In the genomic region with DNA sequence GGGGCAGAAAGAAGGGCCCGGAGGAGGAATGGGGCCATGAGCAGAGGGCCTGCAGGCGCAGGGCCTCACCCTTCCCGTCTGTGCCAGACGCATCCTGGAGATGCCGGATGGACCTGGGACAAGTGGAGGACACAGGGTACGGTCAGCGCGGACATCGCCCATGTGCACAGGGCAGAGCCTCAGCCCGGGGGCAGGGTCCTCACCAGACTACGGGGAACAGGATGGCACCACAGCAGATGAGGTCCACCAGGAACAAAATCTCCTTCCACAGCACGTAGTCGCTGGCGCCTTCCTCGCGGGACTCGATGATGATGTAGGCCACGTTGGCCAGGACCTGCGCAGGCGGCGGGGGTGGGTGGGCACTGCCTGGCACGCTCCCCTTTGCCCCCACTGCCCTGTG, we compare ENCODE assay signal across 17 cellular contexts. TPM values are rescaled to one million over a fixed set of nuclear protein-coding genes. Genes with fewer than 3 reads are reported as not detected.
DNase-seq lines count a peak whose midpoint lies in the region; ATAC-seq and TF ChIP-seq lines count a peak whose summit lies in the region.
"Had no signal": no experiment of that assay in that cellular context is flagged by ENCODE, and none has a peak within 500 bp of the region (broad histone marks: within the 10 kb centered on the region; RNA-seq: fewer than 3 reads in every experiment).

No MANE protein-coding gene starts in this region.

- intact Hi-C loops in left ventricle myocardium superior (cut with micrococcal nuclease) (no loop called here), IMR-90 (cut with micrococcal nuclease) (loop anchor here (10.0 kb wide), 1 partner anchor 333 kb away; a partner anchor contains a TSS), right lobe of liver (cut with DNase I) (loop anchor here in 1 of 2 donors (10.0 kb wide), 1 partner anchor 133 kb away; no protein-coding TSS in a partner anchor)

- TF ChIP-seq POLR2A in IMR-90 (IDR thresholded peaks at IDR 0.05; ENCODE audit: low read depth, low read length), result no peak
- TF ChIP-seq POLR2A in right lobe of liver (IDR thresholded peaks at IDR 0.05), result no peak

- no TSS peak for BruUV-seq in IMR-90 (replicated peaks; lab: Mats Ljungman, UMichigan)

- no peak overlapping the region for H3K23ac ChIP-seq in IMR-90 (ENCODE audit: low read depth, low read length)

- no peak overlapping the region for H3K18ac ChIP-seq in IMR-90 (ENCODE audit: low read depth, low read length)

- H2BK120ac ChIP-seq in IMR-90 (ENCODE audit: low read depth, low read length), result no peak overlapping the region

- peaks cover 7% of the 10 kb centered on the region for H3K79me2 ChIP-seq in osteoblast (ENCODE audit: insufficient read depth, low read length)

- H3K56ac ChIP-seq in IMR-90 (ENCODE audit: extremely low read depth, insufficient read depth, low read length), result no peak overlapping the region

- H2BK5ac ChIP-seq in IMR-90 (ENCODE audit: low read depth, low read length, poor library complexity, severe bottlenecking), result no peak overlapping the region

- POLR2A ChIA-PET in IMR-90 (lab: Charles Lee; ENCODE audit: unreplicated experiment), result no interaction called here

- H3K36me3 ChIP-seq in right atrium auricular region (peaks cover 17% of the 10 kb centered on the region), IMR-90 (ENCODE audit: control insufficient read depth, insufficient read depth, low read length) (peaks cover 11% of the 10 kb centered on the region; the same call in 1 of the 2 replicates), right lobe of liver (peaks cover 0 to 6% (median 0%) of the 10 kb centered on the region in 4 donors), osteoblast (ENCODE audit: insufficient read depth, low read length) (no peaks in the 10 kb centered on the region)
- H3K36me3 ChIP-seq: BE2C had no signal

- H3K4me2 ChIP-seq in IMR-90 (ENCODE audit: low read depth, low read length), result no peak overlapping the region
- no peak overlapping the region for H3K4me2 ChIP-seq in osteoblast (ENCODE audit: insufficient read depth, low read length)

- H2BK15ac ChIP-seq in IMR-90 (ENCODE audit: low read depth, low read length), result no peak overlapping the region

- no peak overlapping the region for H2AK5ac ChIP-seq in IMR-90 (ENCODE audit: low read depth, low read length)

- H3K79me1 ChIP-seq in IMR-90 (ENCODE audit: low read depth in 1 of 2, low read length in 2 of 2), result peaks cover 0 to 24% of the 10 kb centered on the region in 2 experiments; a peak in 3 of 4 replicates

- in situ Hi-C loops in IMR-90 (cut with MboI; ENCODE audit: low sequenced_read_pairs) (loop anchor here (10.0 kb wide), 2 partner anchors 133 to 217 kb away; no protein-coding TSS in a partner anchor), ACHN (cut with HindIII; ENCODE audit: low pct_ligation_motif_present, low pct_unique_long_range_greater_than_20kb, low sequenced_read_pairs) (no loop called here), KBM-7 (cut with MboI; ENCODE audit: low pct_unique_long_range_greater_than_20kb, low sequenced_read_pairs) (no loop called here)

- ATAC-seq in left ventricle myocardium superior, result no peak
- no peak for ATAC-seq in IMR-90 (ENCODE audit: low read depth)
- ATAC-seq in right lobe of liver, result no peak
- no peak for ATAC-seq in HG03378 (IDR thresholded peaks at IDR 0.05; ENCODE audit: unreplicated experiment)

- H4K91ac ChIP-seq in IMR-90 (ENCODE audit: insufficient read depth, low read depth, low read length), result no peak overlapping the region

- peaks cover 0 to 14% of the 10 kb centered on the region in 2 donors for H3K4me1 ChIP-seq in right atrium auricular region
- 0 out of 2 replicates have a peak, but pooled peaks cover 1% of the 10 kb centered on the region for H3K4me1 ChIP-seq in IMR-90 (ENCODE audit: control insufficient read depth, insufficient read depth, low read length)
- H3K4me1 ChIP-seq in right lobe of liver, result peaks cover 0 to 32% (median 15%) of the 10 kb centered on the region in 4 donors
- peaks cover 10% of the 10 kb centered on the region for H3K4me1 ChIP-seq in osteoblast (ENCODE audit: insufficient read depth, low read length)
- H3K4me1 ChIP-seq: BE2C had no signal

- H3K27ac ChIP-seq in right atrium auricular region (no peak overlapping the region), IMR-90 (ENCODE audit: insufficient read depth, low read length) (no peak overlapping the region), right lobe of liver (no peak overlapping the region), osteoblast (ENCODE audit: low read depth, low read length) (no peak overlapping the region)
- H3K27ac ChIP-seq: C4-2B, GM23248 had no signal

- no peak overlapping the region for H3K4me3 ChIP-seq in right atrium auricular region
- no peak overlapping the region for H3K4me3 ChIP-seq in IMR-90 (ENCODE audit: insufficient read depth, low read depth, low read length)
- no peak overlapping the region for H3K4me3 ChIP-seq in right lobe of liver
- no peak overlapping the region for H3K4me3 ChIP-seq in osteoblast (ENCODE audit: insufficient read depth, low read length)
- H3K4me3 ChIP-seq: GM23248 had no signal

- H4K8ac ChIP-seq in IMR-90 (ENCODE audit: low read depth in 2 of 2, low read length in 2 of 2), result no peak overlapping the region

- no peak overlapping the region for H2BK20ac ChIP-seq in IMR-90 (ENCODE audit: low read depth, low read length)

- no peak overlapping the region for H2AFZ ChIP-seq in IMR-90 (replicated peaks; ENCODE audit: low read length, poor library complexity)
- no peak overlapping the region for H2AFZ ChIP-seq in osteoblast (ENCODE audit: low read length)
- H2AFZ ChIP-seq: GM23248 had no signal

- DNase-seq in left ventricle myocardium superior (peak; percentile 24), right atrium auricular region (ENCODE audit: low spot score) (no peak), IMR-90 (no peak), right lobe of liver (peak in 2 of 3 donors; percentile 37 to 55), osteoblast (ENCODE audit: insufficient read length, low spot score, missing footprints) (peak; percentile 39), ACHN (no peak), KBM-7 (no peak)
- DNase-seq: BE2C; CD4-positive, alpha-beta memory T cell; COR-L47; DMS153; DMS79 treated with DMSO at 0.1 percent for 48 hours; EL; GM23248 had no signal

- no peaks in the 10 kb centered on the region for H4K20me1 ChIP-seq in IMR-90 (ENCODE audit: insufficient read depth, low read length)
- H4K20me1 ChIP-seq in osteoblast (ENCODE audit: insufficient read depth, low read length), result no peaks in the 10 kb centered on the region

- H3K9me1 ChIP-seq in IMR-90 (ENCODE audit: insufficient read depth, low read length), result peaks cover 3% of the 10 kb centered on the region; the same call in 1 of the 2 replicates

- WGBS in IMR-90 (ENCODE audit: extremely low coverage in 2 of 2, insufficient read length in 1 of 2), 2 experiments, result 97% methylated on average over 20 of the region's 22 CpGs; no CpG with 5 or more reads in 1 of the 2 experiments
- 88% methylated on average over 4 of the region's 22 CpGs for WGBS in right lobe of liver (ENCODE audit: insufficient coverage, low coverage, low lambda C conversion rate, missing lambda C conversion rate)

- H3K27me3 ChIP-seq in right atrium auricular region, result no peaks in the 10 kb centered on the region
- no peaks in the 10 kb centered on the region for H3K27me3 ChIP-seq in IMR-90 (ENCODE audit: control insufficient read depth, insufficient read depth, low read length)
- no peaks in the 10 kb centered on the region for H3K27me3 ChIP-seq in right lobe of liver
- H3K27me3 ChIP-seq in osteoblast (ENCODE audit: insufficient read depth, low read length), result no peaks in the 10 kb centered on the region
- H3K27me3 ChIP-seq: BE2C had no signal

- TF ChIP-seq RAD21 in IMR-90 (IDR thresholded peaks at IDR 0.05; ENCODE audit: low read length), result no peak

- H3K14ac ChIP-seq in IMR-90 (replicated peaks; ENCODE audit: low read depth, low read length), result no peak overlapping the region

- CTCF ChIA-PET in IMR-90 (lab: Yijun Ruan, JAX), result no interaction called here

- H3K9me3 ChIP-seq in right atrium auricular region (no peaks in the 10 kb centered on the region), IMR-90 (ENCODE audit: control insufficient read depth, insufficient read depth, low read length) (no peaks in the 10 kb centered on the region), right lobe of liver (no peaks in the 10 kb centered on the region), osteoblast (ENCODE audit: low read depth, low read length) (no peaks in the 10 kb centered on the region)
- H3K9me3 ChIP-seq: BE2C had no signal

- no peak overlapping the region for H4K5ac ChIP-seq in IMR-90 (ENCODE audit: low read depth, low read length)

- peak overlapping the region; percentile 61 for H2AK9ac ChIP-seq in IMR-90 (replicated peaks; ENCODE audit: low read depth, low read length, poor library complexity)

- TF ChIP-seq CTCF in right atrium auricular region (IDR thresholded peaks at IDR 0.05) (no peak), IMR-90 (conservative IDR thresholded peaks at IDR 0.05; ENCODE audit: low read depth, low read length) (no peak), right lobe of liver (IDR thresholded peaks at IDR 0.05) (no peak), osteoblast (IDR thresholded peaks at IDR 0.05; ENCODE audit: extremely low read depth, low read depth, low read length) (no peak)

- H3K9ac ChIP-seq in IMR-90 (ENCODE audit: low read depth, low read length), result no peak overlapping the region
- H3K9ac ChIP-seq: GM23248 had no signal

- no peak overlapping the region for H3K4ac ChIP-seq in IMR-90 (ENCODE audit: low read depth, low read length)

- dilution Hi-C loops in IMR-90 (cut with HindIII; ENCODE audit: low sequenced_read_pairs, unreplicated experiment), result no loop called here

RNA-seq across cellular contexts. Expression of a gene that starts 5.6 kb away (rescaled TPM):
- total RNA-seq in left ventricle myocardium superior (28.1 TPM), right atrium auricular region (10 to 100 TPM; 40.3 to 41.3 TPM), IMR-90 (2012; rRNA removed) (17.5 and 28.0 TPM in 2 replicates), right lobe of liver (10 to 100 TPM; 22.3 to 53.0 (median 41.3) TPM), osteoblast (42.3 and 52.2 TPM in 2 replicates)
- polyA plus RNA-seq in IMR-90 (2012; rRNA removed), result 38.9 and 44.2 TPM in 2 replicates
- polyA plus RNA-seq in IMR-90 (2012; cell fraction: cytosol; rRNA removed), result 31.9 and 52.0 TPM in 2 replicates
- 107 and 192 TPM in 2 replicates for polyA plus RNA-seq in IMR-90 (2012; cell fraction: nucleus; rRNA removed; ENCODE audit: low replicate concordance)

RNA-seq across cellular contexts. Expression of a gene that starts 7.7 kb away (rescaled TPM):
- total RNA-seq in left ventricle myocardium superior (151 TPM), right atrium auricular region (10 to 100 TPM; 39.6 to 65.3 TPM), IMR-90 (2012; rRNA removed) (32.8 and 39.1 TPM in 2 replicates), right lobe of liver (10 to 100 TPM in 2 of 6 experiments, 1 to 10 TPM in 4; 7.5 to 14.9 (median 9.3) TPM), osteoblast (32.4 and 36.2 TPM in 2 replicates)
- 47.0 and 50.7 TPM in 2 replicates for polyA plus RNA-seq in IMR-90 (2012; rRNA removed)
- polyA plus RNA-seq in IMR-90 (2012; cell fraction: cytosol; rRNA removed), result 36.1 and 37.6 TPM in 2 replicates
- 167 and 251 TPM in 2 replicates for polyA plus RNA-seq in IMR-90 (2012; cell fraction: nucleus; rRNA removed; ENCODE audit: low replicate concordance)

RNA-seq across cellular contexts. Expression of a gene that starts 11.4 kb away (rescaled TPM):
- total RNA-seq in left ventricle myocardium superior (398 TPM), right atrium auricular region (1,000 to 10,000 TPM in 1 of 2 donors, 100 to 1,000 TPM in 1; 419 to 1,709 TPM), IMR-90 (2012; rRNA removed) (0.28 TPM in 1 of 2 replicates, not detected in the other), right lobe of liver (over 10,000 TPM; 10,569 to 17,502 (median 15,749) TPM), osteoblast (5.0 and 14.1 TPM in 2 replicates)
- 0.36 and 0.53 TPM in 2 replicates for polyA plus RNA-seq in IMR-90 (2012; rRNA removed)
- 0.08 and 0.47 TPM in 2 replicates for polyA plus RNA-seq in IMR-90 (2012; cell fraction: cytosol; rRNA removed)
- polyA plus RNA-seq in IMR-90 (2012; cell fraction: nucleus; rRNA removed; ENCODE audit: low replicate concordance), result 0.40 and 0.99 TPM in 2 replicates
- polyA plus RNA-seq: CD4-positive, alpha-beta memory T cell had no signal

RNA-seq across cellular contexts. Expression of a gene that starts 35.4 kb away (rescaled TPM):
- total RNA-seq in left ventricle myocardium superior, result 0.15 TPM
- total RNA-seq in right atrium auricular region, result not detected
- total RNA-seq in IMR-90 (2012; rRNA removed), result under 0.01 TPM in 1 of 2 replicates, not detected in the other
- 0.09 TPM in 2 replicates for polyA plus RNA-seq in IMR-90 (2012; rRNA removed)
- polyA plus RNA-seq in IMR-90 (2012; cell fraction: cytosol; rRNA removed), result 0.03 TPM in 1 of 2 replicates, not detected in the other
- 0.15 and 0.17 TPM in 2 replicates for polyA plus RNA-seq in IMR-90 (2012; cell fraction: nucleus; rRNA removed; ENCODE audit: low replicate concordance)
- 1 to 10 TPM in 4 of 6 experiments, under 1 TPM in 2; 0.72 to 2.3 (median 1.3) TPM for total RNA-seq in right lobe of liver
- total RNA-seq in osteoblast, result not detected in 2 replicates
- total RNA-seq: GM23248 had no signal
- polyA plus RNA-seq: AG04450, GM23248 had no signal

RNA-seq across cellular contexts. Expression of a gene that starts 40.7 kb away (rescaled TPM):
- 2.6 TPM for total RNA-seq in left ventricle myocardium superior
- 1 to 10 TPM in 1 of 2 donors, under 1 TPM in 1; 0.52 to 1.4 TPM for total RNA-seq in right atrium auricular region
- not detected in 2 replicates for total RNA-seq in IMR-90 (2012; rRNA removed)
- polyA plus RNA-seq in IMR-90 (2012; rRNA removed), result not detected in 2 replicates
- not detected in 2 replicates for polyA plus RNA-seq in IMR-90 (2012; cell fraction: cytosol; rRNA removed)
- polyA plus RNA-seq in IMR-90 (2012; cell fraction: nucleus; rRNA removed; ENCODE audit: low replicate concordance), result not detected in 2 replicates
- total RNA-seq in right lobe of liver, result 1 to 10 TPM; 1.1 to 7.9 (median 3.1) TPM
- 0.36 TPM in 1 of 2 replicates, not detected in the other for total RNA-seq in osteoblast
- total RNA-seq: GM23248 had no signal
- polyA plus RNA-seq: AG04450, GM23248 had no signal

Comparison
In these comparisons a context has a peak if more than half of its experiments do, and no peak if none do; other contexts are left out.
1. DNase-seq: peak in left ventricle myocardium superior (single experiment), right lobe of liver (2 of 3) and osteoblast (single experiment); none in right atrium auricular region (single experiment), IMR-90 (single experiment), ACHN (single experiment) and KBM-7 (single experiment).
2. RNA of a gene that starts 11.4 kb away (total RNA-seq): 10,569 to 17,502 TPM in right lobe of liver, 419 to 1,709 TPM in right atrium auricular region and 398 TPM in left ventricle myocardium superior (single experiment); 5.0 to 14.1 TPM in osteoblast and 0.28 TPM in IMR-90; every median in the first group is over 10 times any median in the second.